ENCODE assay signal across 8 cellular contexts in the genomic region with DNA sequence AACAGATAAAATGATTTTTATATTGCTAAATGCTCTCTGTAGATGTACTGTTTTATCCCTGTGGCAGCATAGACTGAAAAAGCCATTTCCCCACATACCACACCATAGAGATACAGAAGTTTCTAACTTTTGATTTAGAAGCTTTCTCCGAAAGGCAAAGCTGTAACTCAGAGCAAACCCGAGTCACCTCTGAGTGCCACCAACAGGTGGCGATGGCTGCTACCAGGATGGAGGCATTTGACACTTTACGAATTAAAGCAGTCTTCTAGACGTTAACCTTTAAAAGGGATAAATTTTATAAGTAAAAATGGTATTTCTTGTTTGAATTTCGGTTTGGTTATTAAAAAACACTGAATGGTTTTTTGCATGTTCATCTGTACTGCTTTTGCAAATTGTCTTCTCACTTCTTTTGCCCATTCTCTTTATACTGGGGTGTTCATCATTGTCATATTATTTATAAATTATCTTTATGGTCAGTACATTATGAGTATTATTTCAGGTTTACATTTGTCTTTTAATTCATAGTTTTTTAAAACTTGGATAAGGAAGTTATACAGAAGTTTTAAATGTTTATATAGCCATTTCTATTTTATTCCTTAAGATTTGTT.
A peak's percentile ranks its signal among the peaks of the same experiment; 100 is the strongest.
DNase-seq lines count a peak whose midpoint lies in the region; ATAC-seq and TF ChIP-seq lines count a peak whose summit lies in the region.

No MANE protein-coding gene starts in this region.

- peak; percentile 46 for DNase-seq in activated naive CD4-positive, alpha-beta T cell treated with anti-CD3 and anti-CD28 coated beads for 36 hours
- no peak for DNase-seq in activated naive CD4-positive, alpha-beta T cell treated with Interleukin-2 at 50 U/mL for 16 hours
- DNase-seq in HFF-Myc (ENCODE audit: extremely low read depth, low read depth) (peak; percentile 29), NCI-H446 (lab: John Stamatoyannopoulos, UW) (peak; percentile 1 to 46), left colon (peak in 1 of 2 donors; percentile 50)
- DNase-seq in activated effector memory CD4-positive, alpha-beta T cell treated with anti-CD3 and anti-CD28 coated beads, Interleukin-2, amount 50 U/mL, for 16 hours = no peak
- no peak for DNase-seq in effector CD8-positive, alpha-beta T cell (lab: John Stamatoyannopoulos, UW)

- intact Hi-C loops in activated naive CD4-positive, alpha-beta T cell treated with anti-CD3 and anti-CD28 coated beads for 36 hours (cut with micrococcal nuclease) = loop anchor here (1.0 to 2.0 kb wide), 2 partner anchors 346 to 895 kb away; no protein-coding TSS in a partner anchor
- intact Hi-C loops in left colon (cut with DNase I, micrococcal nuclease) = loop anchor here in 1 of 2 donors (10.0 kb wide), 1 partner anchor 346 kb away; no protein-coding TSS in a partner anchor

- peaks cover 3% of the 10 kb centered on the region for H3K27me3 Mint-ChIP-seq in activated naive CD4-positive, alpha-beta T cell treated with anti-CD3 and anti-CD28 coated beads for 36 hours (ENCODE audit: low read depth)
- H3K27me3 Mint-ChIP-seq in brain = peaks cover 3% of the 10 kb centered on the region

- TF ChIP-seq CTCF in HFF-Myc (IDR thresholded peaks at IDR 0.05; ENCODE audit: low read depth, low read length, missing control alignments) (peak; percentile 90), brain (conservative IDR thresholded peaks at IDR 0.05) (peak; percentile 69 to 83)

- peak; percentile 46 for ATAC-seq in left colon

- no peak overlapping the region for H3K27ac Mint-ChIP-seq in activated naive CD4-positive, alpha-beta T cell treated with anti-CD3 and anti-CD28 coated beads for 36 hours
- no peak overlapping the region for H3K27ac Mint-ChIP-seq in brain

- H3K36me3 Mint-ChIP-seq in activated naive CD4-positive, alpha-beta T cell treated with anti-CD3 and anti-CD28 coated beads for 36 hours (ENCODE audit: low read depth) = no peaks in the 10 kb centered on the region
- no peaks in the 10 kb centered on the region for H3K36me3 Mint-ChIP-seq in brain

- H3K4me3 ChIP-seq in HFF-Myc (replicated peaks; ENCODE audit: low read depth, low read length) = no peak overlapping the region

- no peak overlapping the region for H3K4me3 Mint-ChIP-seq in activated naive CD4-positive, alpha-beta T cell treated with anti-CD3 and anti-CD28 coated beads for 36 hours
- H3K4me3 Mint-ChIP-seq in brain = no peak overlapping the region

- no peaks in the 10 kb centered on the region for H3K4me1 Mint-ChIP-seq in activated naive CD4-positive, alpha-beta T cell treated with anti-CD3 and anti-CD28 coated beads for 36 hours (ENCODE audit: low read depth)
- no peaks in the 10 kb centered on the region for H3K4me1 Mint-ChIP-seq in brain

- CTCF ChIA-PET in activated naive CD4-positive, alpha-beta T cell treated with anti-CD3 and anti-CD28 coated beads for 36 hours (lab: Charles Lee) = interaction anchor here (0.9 kb wide), 1 partner anchor 16 kb away, joined by 4 read pairs; no protein-coding TSS in a partner anchor

- H3K9me3 Mint-ChIP-seq in activated naive CD4-positive, alpha-beta T cell treated with anti-CD3 and anti-CD28 coated beads for 36 hours = no peaks in the 10 kb centered on the region
- H3K9me3 Mint-ChIP-seq in brain = no peaks in the 10 kb centered on the region

Comparison
In these comparisons a context has a peak if more than half of its experiments do, and no peak if none do; other contexts are left out.
1. DNase-seq: peak in activated naive CD4-positive, alpha-beta T cell treated with anti-CD3 and anti-CD28 coated beads for 36 hours (single experiment), HFF-Myc (single experiment) and NCI-H446 (2 of 2); none in activated naive CD4-positive, alpha-beta T cell treated with Interleukin-2 at 50 U/mL for 16 hours (single experiment), activated effector memory CD4-positive, alpha-beta T cell treated with anti-CD3 and anti-CD28 coated beads, Interleukin-2, amount 50 U/mL, for 16 hours (single experiment) and effector CD8-positive, alpha-beta T cell (single experiment).